ENCODE assay signal across 8 cellular contexts in the genomic region with DNA sequence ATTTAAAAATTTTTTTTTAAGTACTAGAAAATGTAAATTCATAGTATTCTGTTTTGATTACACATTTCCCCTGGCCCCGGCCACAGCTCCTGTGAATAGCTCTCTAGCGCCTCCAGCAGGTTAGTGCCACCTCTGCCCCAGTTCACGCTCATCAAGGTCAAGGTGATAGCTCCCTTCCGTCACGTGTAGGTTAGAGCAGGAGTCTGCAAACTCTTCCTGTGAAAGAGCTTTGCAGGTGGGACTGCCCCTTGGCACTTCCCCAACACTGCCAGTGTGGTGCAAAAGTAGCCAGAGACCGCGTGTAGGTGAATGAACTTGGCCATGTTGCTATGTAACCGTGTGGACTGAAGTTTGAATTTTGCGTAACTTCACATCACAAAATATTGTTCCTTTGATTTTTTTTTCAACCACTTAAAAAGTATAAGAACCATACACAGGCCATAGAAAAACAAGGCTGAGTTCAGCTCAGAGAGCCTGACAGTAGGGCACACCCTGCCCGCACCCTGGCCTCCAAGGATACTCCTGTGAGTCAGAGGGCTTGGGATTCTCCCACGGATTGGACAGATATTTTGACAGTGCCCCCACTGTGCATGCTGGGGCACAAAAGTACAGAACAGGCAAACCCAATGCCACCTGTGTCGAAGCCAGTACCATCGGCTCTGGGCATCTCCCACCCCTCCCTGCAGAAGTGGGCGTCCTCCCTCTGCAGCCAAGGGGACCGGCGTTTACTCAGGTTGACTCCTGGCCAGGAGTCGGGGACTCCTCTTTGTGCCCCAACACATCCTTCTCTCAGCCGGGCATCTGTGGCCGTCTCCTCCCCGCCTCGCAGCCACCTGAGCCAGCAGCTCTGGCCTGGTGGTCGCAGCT.
DNase-seq lines count a peak whose midpoint lies in the region; ATAC-seq and TF ChIP-seq lines count a peak whose summit lies in the region.

No MANE protein-coding gene starts in this region.

- TF ChIP-seq POLR2A in erythroblast (IDR thresholded peaks at IDR 0.05; ENCODE audit: low read length), result no peak
- TF ChIP-seq POLR2A in gastrocnemius medialis (IDR thresholded peaks at IDR 0.05), result no peak
- no peak for TF ChIP-seq POLR2A in gastroesophageal sphincter (IDR thresholded peaks at IDR 0.05)

- ATAC-seq in activated CD8-positive, alpha-beta T cell treated with anti-CD3 and anti-CD28 coated beads for 36 hours, result peak; percentile 87
- ATAC-seq in gastrocnemius medialis (peak; percentile 22 to 73), GM19455 (IDR thresholded peaks at IDR 0.05; ENCODE audit: unreplicated experiment) (no peak), HG02885 (IDR thresholded peaks at IDR 0.05; ENCODE audit: poor library complexity, unreplicated experiment) (no peak), gastroesophageal sphincter (no peak)

- no peaks in the 10 kb centered on the region for H3K27me3 Mint-ChIP-seq in activated CD8-positive, alpha-beta T cell treated with anti-CD3 and anti-CD28 coated beads for 36 hours

- H3K36me3 ChIP-seq in gastrocnemius medialis (peaks cover 0 to 12% of the 10 kb centered on the region in 2 donors), gastroesophageal sphincter (peaks cover 0 to 90% of the 10 kb centered on the region in 2 donors)

- H3K9me3 Mint-ChIP-seq in activated CD8-positive, alpha-beta T cell treated with anti-CD3 and anti-CD28 coated beads for 36 hours, result no peaks in the 10 kb centered on the region

- H3K4me1 ChIP-seq in gastrocnemius medialis (no peaks in the 10 kb centered on the region), gastroesophageal sphincter (no peaks in the 10 kb centered on the region)

- peak; percentile 93 for TF ChIP-seq CTCF in activated CD8-positive, alpha-beta T cell treated with anti-CD3 and anti-CD28 coated beads for 36 hours (IDR thresholded peaks at IDR 0.05)
- TF ChIP-seq CTCF in gastrocnemius medialis (IDR thresholded peaks at IDR 0.05 in 4 of 5, conservative IDR thresholded peaks at IDR 0.05 in 1 of 5) (peak; percentile 46 to 64 (median 52)), gastroesophageal sphincter (IDR thresholded peaks at IDR 0.05) (peak in 2 of 4 experiments; percentile 22 to 37)

- H3K27ac ChIP-seq in gastrocnemius medialis, result no peak overlapping the region
- H3K27ac ChIP-seq in gastroesophageal sphincter, result no peak overlapping the region

- H3K9me3 ChIP-seq in gastrocnemius medialis (no peaks in the 10 kb centered on the region), gastroesophageal sphincter (no peaks in the 10 kb centered on the region)

- H3K27me3 ChIP-seq in gastrocnemius medialis (no peaks in the 10 kb centered on the region), gastroesophageal sphincter (no peaks in the 10 kb centered on the region)

- CTCF ChIA-PET in activated CD8-positive, alpha-beta T cell treated with anti-CD3 and anti-CD28 coated beads for 36 hours (lab: Charles Lee), result interaction anchor here (0.6 to 2.5 kb wide), 45 partner anchors 10 to 472 kb away, joined by 3 to 19 read pairs (median 4); no protein-coding TSS in a partner anchor

- H3K4me3 ChIP-seq in gastrocnemius medialis (no peak overlapping the region), gastroesophageal sphincter (no peak overlapping the region)

- peak overlapping the region; percentile 49 for H3K27ac Mint-ChIP-seq in activated CD8-positive, alpha-beta T cell treated with anti-CD3 and anti-CD28 coated beads for 36 hours

- intact Hi-C loops in activated CD8-positive, alpha-beta T cell treated with anti-CD3 and anti-CD28 coated beads for 36 hours (cut with micrococcal nuclease), result loop anchor here (10.0 kb wide), 2 partner anchors 65 to 115 kb away; no protein-coding TSS in a partner anchor
- intact Hi-C loops in gastrocnemius medialis (cut with DNase I; ENCODE audit: low total_unique reads), result loop anchor here (5.0 to 10.0 kb wide), 2 partner anchors 422 to 475 kb away; partner anchors contain the start of gene NPTX1

- POLR2A ChIA-PET in activated CD8-positive, alpha-beta T cell treated with anti-CD3 and anti-CD28 coated beads for 36 hours (lab: Charles Lee), result interaction anchor here (1.1 to 1.2 kb wide), 3 partner anchors 22 to 445 kb away, joined by 3 read pairs; no protein-coding TSS in a partner anchor

- peaks cover 52% of the 10 kb centered on the region for H3K4me1 Mint-ChIP-seq in activated CD8-positive, alpha-beta T cell treated with anti-CD3 and anti-CD28 coated beads for 36 hours (ENCODE audit: low read depth)

- DNase-seq in ELF-1 (ENCODE audit: low read depth, low spot score) (peak; percentile 57), NAMALWA (ENCODE audit: low spot score) (peak; percentile 68), erythroblast (lab: John Stamatoyannopoulos, UW) (peak; percentile 32 to 67), gastrocnemius medialis (peak in 1 of 2 donors; percentile 43)
- DNase-seq in activated CD8-positive, alpha-beta T cell treated with anti-CD3 and anti-CD28 coated beads for 36 hours, result peak; percentile 88

- in situ Hi-C loops in gastrocnemius medialis (cut with MboI; ENCODE audit: low sequenced_read_pairs in 4 of 4), result no loop called here

- WGBS in gastroesophageal sphincter (ENCODE audit: low coverage in 1 of 2), 2 donors, result 61 to 82% methylated on average over 5 to 10 of the region's 22 CpGs

- peaks cover 45% of the 10 kb centered on the region for H3K36me3 Mint-ChIP-seq in activated CD8-positive, alpha-beta T cell treated with anti-CD3 and anti-CD28 coated beads for 36 hours (ENCODE audit: low read depth)

- TF ChIP-seq EP300 in gastroesophageal sphincter (IDR thresholded peaks at IDR 0.05), result no peak

- no peak overlapping the region for H3K4me3 Mint-ChIP-seq in activated CD8-positive, alpha-beta T cell treated with anti-CD3 and anti-CD28 coated beads for 36 hours

Comparison
In these comparisons a context has a peak if more than half of its experiments do, and no peak if none do; other contexts are left out.
1. ATAC-seq: peak in activated CD8-positive, alpha-beta T cell treated with anti-CD3 and anti-CD28 coated beads for 36 hours (single experiment) and gastrocnemius medialis (2 of 2); none in GM19455 (single experiment), HG02885 (single experiment) and gastroesophageal sphincter (single experiment).